In genomic region chr17:41885733-41886132, GRCh38 we compare ENCODE assay signal across 11 cellular contexts. TPM values are rescaled to one million over a fixed set of nuclear protein-coding genes. Genes with fewer than 3 reads are reported as not detected.
DNase-seq lines count a peak whose midpoint lies in the region; ATAC-seq, FAIRE-seq and TF ChIP-seq lines count a peak whose summit lies in the region.
"Had no signal": no experiment of that assay in that cellular context is flagged by ENCODE, and none has a peak within 500 bp of the region (broad histone marks: within the 10 kb centered on the region; RNA-seq: fewer than 3 reads in every experiment).

No MANE protein-coding gene starts in this region.

- CTCF ChIA-PET in K562 (lab: Yijun Ruan, JAX; ENCODE audit: low intra/inter-chr PET ratio) = interaction anchor here (0.8 to 2.5 kb wide), 4 partner anchors 147 to 237 kb away, joined by 3 to 21 read pairs (median 4); no protein-coding TSS in a partner anchor
- CTCF ChIA-PET in activated CD8-positive, alpha-beta memory T cell treated with anti-CD3 and anti-CD28 coated beads, Interleukin-2, amount 10 ng/mL, durations not matched to agents 7 days and 5 days (lab: Charles Lee) = interaction anchor here (1.4 kb wide), 1 partner anchor 74 kb away, joined by 3 read pairs; no protein-coding TSS in a partner anchor

- intact Hi-C loops in K562 (cut with micrococcal nuclease) = loop anchor here (5.0 to 10.0 kb wide), 2 partner anchors 81 to 148 kb away; no protein-coding TSS in a partner anchor

- TF ChIP-seq EP300 in K562 (IDR thresholded peaks at IDR 0.05; ENCODE audit: low read length) = no peak

- BruUV-seq in K562 (replicated peaks; lab: Mats Ljungman, UMichigan) = no TSS peak

- peak overlapping the region in 1 of 2 experiments; percentile 18; a peak in 1 of 4 replicates for H3K9ac ChIP-seq in K562 (ENCODE audit: insufficient read depth in 1 of 2, low read depth in 2 of 2, low read length in 2 of 2)

- H3K27ac ChIP-seq in K562 (ENCODE audit: extremely low read depth, low read depth, low read length) = no peak overlapping the region

- POLR2A ChIA-PET in K562 (lab: Yijun Ruan, JAX) = no interaction called here

- no peak overlapping the region for H3K27ac Mint-ChIP-seq in nephron
- no peak overlapping the region for H3K27ac Mint-ChIP-seq in activated CD8-positive, alpha-beta memory T cell treated with anti-CD3 and anti-CD28 coated beads, Interleukin-2, amount 10 ng/mL, durations not matched to agents 7 days and 5 days
- no peak overlapping the region for H3K27ac Mint-ChIP-seq in immature natural killer cell

- no peaks in the 10 kb centered on the region for H3K9me3 ChIP-seq in K562 (replicated peaks; ENCODE audit: control insufficient read depth, insufficient read depth, low read depth, low read length)

- no peak overlapping the region for H2AFZ ChIP-seq in K562 (ENCODE audit: low read depth, low read length)

- no peak overlapping the region for H3K4me3 ChIP-seq in K562

- peaks cover 89% of the 10 kb centered on the region for H3K36me3 ChIP-seq in K562 (ENCODE audit: control insufficient read depth, insufficient read depth, low read length)

- H3K4me1 Mint-ChIP-seq in nephron = no peaks in the 10 kb centered on the region
- no peaks in the 10 kb centered on the region for H3K4me1 Mint-ChIP-seq in activated CD8-positive, alpha-beta memory T cell treated with anti-CD3 and anti-CD28 coated beads, Interleukin-2, amount 10 ng/mL, durations not matched to agents 7 days and 5 days
- no peaks in the 10 kb centered on the region for H3K4me1 Mint-ChIP-seq in immature natural killer cell

- peak; percentile 70 for DNase-seq in D341Med (ENCODE audit: low spot score)
- peak; percentile 53 for DNase-seq in HuH-7 (ENCODE audit: low spot score)
- peak in 3 of 4 experiments; percentile 30 to 38 (median 36) for DNase-seq in K562 (ENCODE audit: extremely low read depth in 1 of 4, low spot score in 3 of 4)
- DNase-seq in stimulated activated CD4-positive, alpha-beta T cell treated with anti-CD3 and anti-CD28 coated beads, Interleukin-4, amount 100 ng/mL, for 4 hours = no peak
- no peak for DNase-seq in NCI-H187 (lab: John Stamatoyannopoulos, UW)
- DNase-seq in activated CD8-positive, alpha-beta memory T cell treated with anti-CD3 and anti-CD28 coated beads, Interleukin-2, amount 10 ng/mL, durations not matched to agents 7 days and 5 days = no peak
- DNase-seq in immature natural killer cell = no peak
- DNase-seq: effector CD4-positive, alpha-beta T cell; NCI-H2029; T-helper 1 cell had no signal

- H3K4me2 ChIP-seq in K562 (ENCODE audit: insufficient read depth, low read length) = no peak overlapping the region

- no peak for FAIRE-seq in K562 (lab: Jason Lieb, UNC)

- no peaks in the 10 kb centered on the region for H3K27me3 ChIP-seq in K562 (ENCODE audit: control insufficient read depth in 2 of 2, insufficient read depth in 2 of 2, low read length in 2 of 2)

- TF ChIP-seq RAD21 in K562 (CRISPR knock-in tag; conservative IDR thresholded peaks at IDR 0.05 in 1 of 2, IDR thresholded peaks at IDR 0.05 in 1 of 2) = peak; percentile 28 to 58

- no peaks in the 10 kb centered on the region for H3K9me1 ChIP-seq in K562 (ENCODE audit: control insufficient read depth, insufficient read depth, low read length)

- no peaks in the 10 kb centered on the region for H4K20me1 ChIP-seq in K562 (replicated peaks; ENCODE audit: control insufficient read depth, insufficient read depth, low read length)

- ATAC-seq in K562 = peak; percentile 61
- ATAC-seq in activated CD8-positive, alpha-beta memory T cell treated with anti-CD3 and anti-CD28 coated beads, Interleukin-2, amount 10 ng/mL, durations not matched to agents 7 days and 5 days = no peak

- no peaks in the 10 kb centered on the region for H3K4me1 ChIP-seq in K562 (replicated peaks in 1 of 2; ENCODE audit: control insufficient read depth in 2 of 2, insufficient read depth in 2 of 2, low read length in 2 of 2)

- peak; percentile 30 to 61 (median 46); a peak in 5 of 6 replicates for TF ChIP-seq CTCF in K562 (IDR thresholded peaks at IDR 0.05 in 2 of 3, conservative IDR thresholded peaks at IDR 0.05 in 1 of 3; ENCODE audit: insufficient read depth in 2 of 3, low read depth in 1 of 3, low read length in 3 of 3)
- TF ChIP-seq CTCF in nephron (IDR thresholded peaks at IDR 0.05; ENCODE audit: unreplicated experiment in 3 of 3) = peak in 2 of 3 experiments; percentile 13 to 47

- H3K9me3 Mint-ChIP-seq in nephron = no peaks in the 10 kb centered on the region
- H3K9me3 Mint-ChIP-seq in activated CD8-positive, alpha-beta memory T cell treated with anti-CD3 and anti-CD28 coated beads, Interleukin-2, amount 10 ng/mL, durations not matched to agents 7 days and 5 days (ENCODE audit: low read depth) = no peaks in the 10 kb centered on the region
- H3K9me3 Mint-ChIP-seq in immature natural killer cell = no peaks in the 10 kb centered on the region

- 85% methylated on average over 6 of the region's 6 CpGs for WGBS in K562 (ENCODE audit: insufficient coverage, low coverage, missing lambda C conversion rate)

- in situ Hi-C loops in K562 (cut with MboI) = no loop called here

- H3K36me3 Mint-ChIP-seq in nephron (ENCODE audit: low read depth) = peaks cover 61% of the 10 kb centered on the region
- peaks cover 47% of the 10 kb centered on the region for H3K36me3 Mint-ChIP-seq in activated CD8-positive, alpha-beta memory T cell treated with anti-CD3 and anti-CD28 coated beads, Interleukin-2, amount 10 ng/mL, durations not matched to agents 7 days and 5 days
- peaks cover 23 to 43% (median 31%) of the 10 kb centered on the region in 3 donors for H3K36me3 Mint-ChIP-seq in immature natural killer cell

- H3K27me3 Mint-ChIP-seq in nephron (ENCODE audit: low read depth) (no peaks in the 10 kb centered on the region), immature natural killer cell (ENCODE audit: low read depth in 3 of 3) (peaks cover 0 to 3% (median 0%) of the 10 kb centered on the region in 3 donors)
- H3K27me3 Mint-ChIP-seq in activated CD8-positive, alpha-beta memory T cell treated with anti-CD3 and anti-CD28 coated beads, Interleukin-2, amount 10 ng/mL, durations not matched to agents 7 days and 5 days = no peaks in the 10 kb centered on the region

- no peak for TF ChIP-seq POLR2A in K562 (conservative IDR thresholded peaks at IDR 0.05)

- no peaks in the 10 kb centered on the region; the same call in 2 of the 3 replicates for H3K79me2 ChIP-seq in K562 (ENCODE audit: control insufficient read depth, insufficient read depth, low read length)

- H3K4me3 Mint-ChIP-seq in nephron (no peak overlapping the region), immature natural killer cell (no peak overlapping the region)
- H3K4me3 Mint-ChIP-seq in activated CD8-positive, alpha-beta memory T cell treated with anti-CD3 and anti-CD28 coated beads, Interleukin-2, amount 10 ng/mL, durations not matched to agents 7 days and 5 days = no peak overlapping the region

RNA-seq across cellular contexts. Expression of gene KLHL11, which starts 20.5 kb away (rescaled TPM):
- 17.7 and 34.3 TPM in 2 replicates for total RNA-seq in K562 (2011; cell fraction: chromatin; rRNA removed; ENCODE audit: low replicate concordance)
- total RNA-seq in K562 (2011; cell fraction: nucleolus; rRNA removed) = 11.2 and 16.2 TPM in 2 replicates
- total RNA-seq in K562 (2011; cell fraction: nucleoplasm; rRNA removed) = 12.0 and 16.3 TPM in 2 replicates
- total RNA-seq in K562 (2014; rRNA removed) (15.8 and 16.0 TPM in 2 replicates), K562 (2014; rRNA removed; fragmentation: Illumina TruSeq; extraction: Trizol) (14.8 and 17.4 TPM in 2 replicates), K562 (2015; rRNA removed; fragmentation: Illumina TruSeq; extraction: Trizol) (16.8 and 17.0 TPM in 2 replicates), K562 (2021) (12.4 and 13.8 TPM in 2 replicates)
- polyA plus RNA-seq in K562 (2011; rRNA removed) (6.1 and 10.3 TPM in 2 replicates), K562 (2014; fragmentation: Illumina TruSeq; extraction: Trizol) (3.0 and 3.5 TPM in 2 replicates), K562 (2014; fragmentation: Nextera tagmentation; extraction: Ambion mirVana) (under 1 TPM; 0.20 to 0.28 TPM), K562 (2014; rRNA removed) (5.0 and 5.2 TPM in 2 replicates), immature natural killer cell (1 to 10 TPM; 5.9 to 6.4 (median 5.9) TPM)
- 4.1 and 5.8 TPM in 2 replicates for polyA plus RNA-seq in K562 (2011; cell fraction: cytosol; rRNA removed)
- polyA plus RNA-seq in K562 (2011; cell fraction: nucleus; rRNA removed) = 2.9 and 3.2 TPM in 2 replicates
- polyA plus RNA-seq in K562 (2012) = 1.4 TPM in 2 replicates
- polyA minus RNA-seq in K562 (2011; rRNA and poly(A)+ RNA removed) = 35.7 and 66.8 TPM in 2 replicates
- polyA minus RNA-seq in K562 (2011; cell fraction: cytosol; rRNA and poly(A)+ RNA removed) = 9.8 and 21.5 TPM in 2 replicates
- polyA minus RNA-seq in K562 (2011; cell fraction: nucleus; rRNA and poly(A)+ RNA removed) = 4.6 and 6.0 TPM in 2 replicates
- total RNA-seq in activated CD8-positive, alpha-beta memory T cell treated with anti-CD3 and anti-CD28 coated beads, Interleukin-2, amount 10 ng/mL, durations not matched to agents 7 days and 5 days = 10 to 100 TPM; 14.4 to 16.4 TPM

RNA-seq across cellular contexts. Expression of gene ACLY, which starts 33.0 kb away (rescaled TPM):
- total RNA-seq in K562 (2011; cell fraction: chromatin; rRNA removed; ENCODE audit: low replicate concordance) = 153 and 277 TPM in 2 replicates
- total RNA-seq in K562 (2011; cell fraction: nucleolus; rRNA removed) = 161 TPM in 2 replicates
- 163 and 174 TPM in 2 replicates for total RNA-seq in K562 (2011; cell fraction: nucleoplasm; rRNA removed)
- total RNA-seq in K562 (2014; rRNA removed) = 114 and 123 TPM in 2 replicates
- total RNA-seq in K562 (2014; rRNA removed; fragmentation: Illumina TruSeq; extraction: Trizol) = 112 and 125 TPM in 2 replicates
- total RNA-seq in K562 (2015; rRNA removed; fragmentation: Illumina TruSeq; extraction: Trizol) = 129 and 131 TPM in 2 replicates
- 261 and 280 TPM in 2 replicates for total RNA-seq in K562 (2021)
- 163 and 165 TPM in 2 replicates for polyA plus RNA-seq in K562 (2011; rRNA removed)
- polyA plus RNA-seq in K562 (2011; cell fraction: cytosol; rRNA removed) = 156 and 184 TPM in 2 replicates
- polyA plus RNA-seq in K562 (2011; cell fraction: nucleus; rRNA removed) = 114 and 149 TPM in 2 replicates
- 94.5 and 161 TPM in 2 replicates for polyA plus RNA-seq in K562 (2012)
- 194 and 206 TPM in 2 replicates for polyA plus RNA-seq in K562 (2014; fragmentation: Illumina TruSeq; extraction: Trizol)
- 10 to 100 TPM; 42.9 to 58.5 TPM for polyA plus RNA-seq in K562 (2014; fragmentation: Nextera tagmentation; extraction: Ambion mirVana)
- polyA plus RNA-seq in K562 (2014; rRNA removed) = 120 and 129 TPM in 2 replicates
- polyA minus RNA-seq in K562 (2011; rRNA and poly(A)+ RNA removed) = 244 and 312 TPM in 2 replicates
- 258 TPM in 2 replicates for polyA minus RNA-seq in K562 (2011; cell fraction: cytosol; rRNA and poly(A)+ RNA removed)
- polyA minus RNA-seq in K562 (2011; cell fraction: nucleus; rRNA and poly(A)+ RNA removed) = 49.9 and 63.5 TPM in 2 replicates
- 100 to 1,000 TPM; 186 to 220 TPM for total RNA-seq in activated CD8-positive, alpha-beta memory T cell treated with anti-CD3 and anti-CD28 coated beads, Interleukin-2, amount 10 ng/mL, durations not matched to agents 7 days and 5 days
- 10 to 100 TPM; 46.9 to 99.2 (median 49.3) TPM for polyA plus RNA-seq in immature natural killer cell

RNA-seq across cellular contexts. Expression of gene ODAD4, which starts 44.7 kb away (rescaled TPM):
- 2.3 and 4.6 TPM in 2 replicates for total RNA-seq in K562 (2011; cell fraction: chromatin; rRNA removed; ENCODE audit: low replicate concordance)
- 0.67 and 2.2 TPM in 2 replicates for total RNA-seq in K562 (2011; cell fraction: nucleolus; rRNA removed)
- total RNA-seq in K562 (2011; cell fraction: nucleoplasm; rRNA removed) = 1.8 TPM in 2 replicates
- 0.09 and 0.24 TPM in 2 replicates for total RNA-seq in K562 (2014; rRNA removed)
- total RNA-seq in K562 (2014; rRNA removed; fragmentation: Illumina TruSeq; extraction: Trizol) = 0.70 and 0.98 TPM in 2 replicates
- 0.45 and 0.51 TPM in 2 replicates for total RNA-seq in K562 (2015; rRNA removed; fragmentation: Illumina TruSeq; extraction: Trizol)
- 0.11 and 0.75 TPM in 2 replicates for total RNA-seq in K562 (2021)
- polyA plus RNA-seq in K562 (2011; rRNA removed) = 0.05 and 0.35 TPM in 2 replicates
- polyA plus RNA-seq in K562 (2011; cell fraction: cytosol; rRNA removed) = 0.09 TPM in 2 replicates
- 0.32 and 0.44 TPM in 2 replicates for polyA plus RNA-seq in K562 (2011; cell fraction: nucleus; rRNA removed)
- 0.35 and 1.6 TPM in 2 replicates for polyA plus RNA-seq in K562 (2012)
- polyA plus RNA-seq in K562 (2014; fragmentation: Illumina TruSeq; extraction: Trizol) = 0.57 and 0.67 TPM in 2 replicates
- polyA plus RNA-seq in K562 (2014; fragmentation: Nextera tagmentation; extraction: Ambion mirVana) = under 1 TPM; 0.30 to 0.81 TPM
- polyA plus RNA-seq in K562 (2014; rRNA removed) = 0.22 and 0.49 TPM in 2 replicates
- polyA minus RNA-seq in K562 (2011; rRNA and poly(A)+ RNA removed) = 0.54 and 0.63 TPM in 2 replicates
- not detected in 2 replicates for polyA minus RNA-seq in K562 (2011; cell fraction: cytosol; rRNA and poly(A)+ RNA removed)
- 0.54 and 1.00 TPM in 2 replicates for polyA minus RNA-seq in K562 (2011; cell fraction: nucleus; rRNA and poly(A)+ RNA removed)
- 1 to 10 TPM in 1 of 2 experiments, under 1 TPM in 1; 0.49 to 1.1 TPM for total RNA-seq in activated CD8-positive, alpha-beta memory T cell treated with anti-CD3 and anti-CD28 coated beads, Interleukin-2, amount 10 ng/mL, durations not matched to agents 7 days and 5 days
- under 1 TPM in 2 of 3 donors, not detected in 1; 0.15 to 0.38 TPM for polyA plus RNA-seq in immature natural killer cell

RNA-seq across cellular contexts. Expression of gene KLHL10, which starts 48.1 kb away (rescaled TPM):
- total RNA-seq in K562 (2011; cell fraction: chromatin; rRNA removed; ENCODE audit: low replicate concordance) = 0.67 and 1.6 TPM in 2 replicates
- total RNA-seq in K562 (2011; cell fraction: nucleolus; rRNA removed) = 0.33 and 0.39 TPM in 2 replicates
- 0.76 and 1.2 TPM in 2 replicates for total RNA-seq in K562 (2011; cell fraction: nucleoplasm; rRNA removed)
- total RNA-seq in K562 (2014; rRNA removed) (not detected in 2 replicates), K562 (2014; rRNA removed; fragmentation: Illumina TruSeq; extraction: Trizol) (not detected in 2 replicates), K562 (2015; rRNA removed; fragmentation: Illumina TruSeq; extraction: Trizol) (not detected in 2 replicates), K562 (2021) (not detected in 2 replicates)
- polyA plus RNA-seq in K562 (2011; rRNA removed) (0.30 and 0.56 TPM in 2 replicates), K562 (2014; fragmentation: Illumina TruSeq; extraction: Trizol) (0.07 TPM in 1 of 2 replicates, not detected in the other), K562 (2014; fragmentation: Nextera tagmentation; extraction: Ambion mirVana) (under 1 TPM; 0.06 to 0.17 TPM), K562 (2014; rRNA removed) (not detected in 2 replicates), immature natural killer cell (under 1 TPM in 1 of 3 donors, not detected in 2; 0.15 TPM)
- polyA plus RNA-seq in K562 (2011; cell fraction: cytosol; rRNA removed) = 0.13 and 0.21 TPM in 2 replicates
- 0.72 and 1.1 TPM in 2 replicates for polyA plus RNA-seq in K562 (2011; cell fraction: nucleus; rRNA removed)
- 0.09 and 0.11 TPM in 2 replicates for polyA plus RNA-seq in K562 (2012)
- polyA minus RNA-seq in K562 (2011; rRNA and poly(A)+ RNA removed) = 0.14 and 0.24 TPM in 2 replicates
- polyA minus RNA-seq in K562 (2011; cell fraction: cytosol; rRNA and poly(A)+ RNA removed) = not detected in 2 replicates
- polyA minus RNA-seq in K562 (2011; cell fraction: nucleus; rRNA and poly(A)+ RNA removed) = not detected in 2 replicates
- not detected for total RNA-seq in activated CD8-positive, alpha-beta memory T cell treated with anti-CD3 and anti-CD28 coated beads, Interleukin-2, amount 10 ng/mL, durations not matched to agents 7 days and 5 days

RNA-seq across cellular contexts. Expression of gene NT5C3B, which starts 49.7 kb away (rescaled TPM):
- total RNA-seq in K562 (2011; cell fraction: chromatin; rRNA removed; ENCODE audit: low replicate concordance) = 92.4 and 177 TPM in 2 replicates
- total RNA-seq in K562 (2011; cell fraction: nucleolus; rRNA removed) = 104 and 115 TPM in 2 replicates
- 81.6 and 114 TPM in 2 replicates for total RNA-seq in K562 (2011; cell fraction: nucleoplasm; rRNA removed)
- total RNA-seq in K562 (2014; rRNA removed) = 91.7 and 116 TPM in 2 replicates
- total RNA-seq in K562 (2014; rRNA removed; fragmentation: Illumina TruSeq; extraction: Trizol) = 85.0 and 90.4 TPM in 2 replicates
- total RNA-seq in K562 (2015; rRNA removed; fragmentation: Illumina TruSeq; extraction: Trizol) = 72.2 and 74.5 TPM in 2 replicates
- 80.6 and 82.6 TPM in 2 replicates for total RNA-seq in K562 (2021)
- polyA plus RNA-seq in K562 (2011; rRNA removed) = 89.5 and 166 TPM in 2 replicates
- polyA plus RNA-seq in K562 (2011; cell fraction: cytosol; rRNA removed) = 96.2 and 122 TPM in 2 replicates
- 125 and 160 TPM in 2 replicates for polyA plus RNA-seq in K562 (2011; cell fraction: nucleus; rRNA removed)
- polyA plus RNA-seq in K562 (2012) = 75.6 and 85.4 TPM in 2 replicates
- polyA plus RNA-seq in K562 (2014; fragmentation: Illumina TruSeq; extraction: Trizol) = 119 and 127 TPM in 2 replicates
- 10 to 100 TPM in 1 of 2 experiments, 1 to 10 TPM in 1; 2.0 to 10.8 TPM for polyA plus RNA-seq in K562 (2014; fragmentation: Nextera tagmentation; extraction: Ambion mirVana)
- 96.7 and 98.3 TPM in 2 replicates for polyA plus RNA-seq in K562 (2014; rRNA removed)
- 76.2 and 124 TPM in 2 replicates for polyA minus RNA-seq in K562 (2011; rRNA and poly(A)+ RNA removed)
- 30.3 and 44.0 TPM in 2 replicates for polyA minus RNA-seq in K562 (2011; cell fraction: cytosol; rRNA and poly(A)+ RNA removed)
- 28.5 and 42.4 TPM in 2 replicates for polyA minus RNA-seq in K562 (2011; cell fraction: nucleus; rRNA and poly(A)+ RNA removed)
- total RNA-seq in activated CD8-positive, alpha-beta memory T cell treated with anti-CD3 and anti-CD28 coated beads, Interleukin-2, amount 10 ng/mL, durations not matched to agents 7 days and 5 days = 10 to 100 TPM; 28.2 to 35.0 TPM
- 10 to 100 TPM in 2 of 3 donors, 1 to 10 TPM in 1; 6.4 to 24.6 (median 13.7) TPM for polyA plus RNA-seq in immature natural killer cell

Comparison
In these comparisons a context has a peak if more than half of its experiments do, and no peak if none do; other contexts are left out.
1. DNase-seq: peak in D341Med (single experiment), HuH-7 (single experiment) and K562 (3 of 4); none in stimulated activated CD4-positive, alpha-beta T cell treated with anti-CD3 and anti-CD28 coated beads, Interleukin-4, amount 100 ng/mL, for 4 hours (0 of 2), NCI-H187 (0 of 2), activated CD8-positive, alpha-beta memory T cell treated with anti-CD3 and anti-CD28 coated beads, Interleukin-2, amount 10 ng/mL, durations not matched to agents 7 days and 5 days (single experiment) and immature natural killer cell (0 of 3).